20 cellular contexts compared by ENCODE assay signal in the genomic region with DNA sequence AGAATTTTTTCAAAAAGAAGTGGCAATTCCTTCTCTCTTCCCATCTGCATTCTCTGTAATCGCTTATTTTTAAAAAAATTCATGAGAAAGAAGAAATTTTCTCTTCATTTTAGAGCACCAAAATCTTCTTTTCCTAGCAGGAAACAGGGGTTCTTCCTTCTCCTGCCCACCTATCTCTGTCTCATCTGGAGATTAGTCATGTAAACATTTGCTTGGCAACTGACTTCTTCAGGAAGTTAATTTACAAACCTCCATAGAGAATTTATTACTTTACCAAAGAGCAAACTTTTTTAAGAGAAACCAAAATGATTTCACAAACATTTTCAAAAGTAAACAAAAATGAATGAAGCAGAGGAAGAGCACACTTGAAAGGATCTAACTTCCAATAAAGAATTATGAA. TPM values are rescaled to one million over a fixed set of nuclear protein-coding genes. Genes with fewer than 3 reads are reported as not detected.
"Had no signal": no experiment of that assay in that cellular context is flagged by ENCODE, and none has a peak within 500 bp of the region (broad histone marks: within the 10 kb centered on the region; RNA-seq: fewer than 3 reads in every experiment).

No MANE protein-coding gene starts in this region.

- H3K36me3 ChIP-seq: left lung, tibial artery, vagina had no signal

- H3K27ac Mint-ChIP-seq: activated naive CD8-positive, alpha-beta T cell treated with anti-CD3 and anti-CD28 coated beads, Interleukin-2, amount 10 ng/mL, durations not matched to agents 7 days and 5 days; activated T-helper 1 cell treated with anti-CD3 and anti-CD28 coated beads, Interleukin-12 subunit alpha, Interleukin-12 subunit beta, Interleukin-2, Interleukin-4 antibody, amounts not matched to agents 30 ng/mL and 10 ng/mL and 1 ng/mL, durations not matched to agents 14 hours and 24 hours and 36 hours; dendritic cell treated with granulocyte-macrophage colony-stimulating factor and Interleukin-4, amounts not matched to agents 40 ng/mL and 50 ng/mL, for 4 days; naive thymus-derived CD8-positive, alpha-beta T cell had no signal

- H3K27me3 ChIP-seq: left lung, tibial artery, vagina had no signal

- H3K4me1 ChIP-seq: left lung, tibial artery, vagina had no signal

- H3K36me3 Mint-ChIP-seq: activated naive CD8-positive, alpha-beta T cell treated with anti-CD3 and anti-CD28 coated beads, Interleukin-2, amount 10 ng/mL, durations not matched to agents 7 days and 5 days; naive thymus-derived CD8-positive, alpha-beta T cell had no signal

- H3K4me3 Mint-ChIP-seq: activated naive CD8-positive, alpha-beta T cell treated with anti-CD3 and anti-CD28 coated beads, Interleukin-2, amount 10 ng/mL, durations not matched to agents 7 days and 5 days; activated T-helper 1 cell treated with anti-CD3 and anti-CD28 coated beads, Interleukin-12 subunit alpha, Interleukin-12 subunit beta, Interleukin-2, Interleukin-4 antibody, amounts not matched to agents 30 ng/mL and 10 ng/mL and 1 ng/mL, durations not matched to agents 14 hours and 24 hours and 36 hours; dendritic cell treated with granulocyte-macrophage colony-stimulating factor and Interleukin-4, amounts not matched to agents 40 ng/mL and 50 ng/mL, for 4 days; naive thymus-derived CD8-positive, alpha-beta T cell had no signal

- H3K4me1 Mint-ChIP-seq: activated naive CD8-positive, alpha-beta T cell treated with anti-CD3 and anti-CD28 coated beads, Interleukin-2, amount 10 ng/mL, durations not matched to agents 7 days and 5 days; naive thymus-derived CD8-positive, alpha-beta T cell had no signal

- ATAC-seq: activated CD4-positive, CD25-positive, alpha-beta regulatory T cell treated with anti-CD3 and anti-CD28 coated beads, Interleukin-2, amount 50 U/mL, for 24 hours; left lung; mucosa of descending colon; naive thymus-derived CD8-positive, alpha-beta T cell; right cardiac atrium had no signal

- H3K27ac ChIP-seq: left lung, skin epidermis, tibial artery, vagina had no signal

- H3K9me3 ChIP-seq: left lung, mucosa of descending colon, tibial artery, vagina had no signal

- H3K4me3 ChIP-seq: left lung, mucosa of descending colon, skin epidermis, tibial artery, vagina had no signal

- DNase-seq: activated naive CD8-positive, alpha-beta T cell treated with anti-CD3 and anti-CD28 coated beads, Interleukin-2, amount 10 ng/mL, durations not matched to agents 7 days and 5 days; aorta; cerebellar nuclear complex; effector memory CD4-positive, alpha-beta T cell; left lung; mammary epithelial cell; mucosa of descending colon; naive thymus-derived CD8-positive, alpha-beta T cell; posterior cingulate gyrus; right cardiac atrium; stimulated activated CD4-positive, alpha-beta T cell treated with anti-CD3 and anti-CD28 coated beads, Interleukin-4, amount 100 ng/mL, for 24 hours; stimulated activated naive CD4-positive, alpha-beta T cell; tibial artery had no signal

- H3K9me3 Mint-ChIP-seq: activated naive CD8-positive, alpha-beta T cell treated with anti-CD3 and anti-CD28 coated beads, Interleukin-2, amount 10 ng/mL, durations not matched to agents 7 days and 5 days; activated T-helper 1 cell treated with anti-CD3 and anti-CD28 coated beads, Interleukin-12 subunit alpha, Interleukin-12 subunit beta, Interleukin-2, Interleukin-4 antibody, amounts not matched to agents 30 ng/mL and 10 ng/mL and 1 ng/mL, durations not matched to agents 14 hours and 24 hours and 36 hours; dendritic cell treated with granulocyte-macrophage colony-stimulating factor and Interleukin-4, amounts not matched to agents 40 ng/mL and 50 ng/mL, for 4 days; naive thymus-derived CD8-positive, alpha-beta T cell had no signal

- H3K27me3 Mint-ChIP-seq: dendritic cell treated with granulocyte-macrophage colony-stimulating factor and Interleukin-4, amounts not matched to agents 40 ng/mL and 50 ng/mL, for 4 days had no signal

RNA-seq across cellular contexts. Expression of a gene that starts 13.6 kb away (rescaled TPM):
- total RNA-seq: activated CD8-positive, alpha-beta memory T cell treated with anti-CD3 and anti-CD28 coated beads for 36 hours; activated naive CD8-positive, alpha-beta T cell treated with anti-CD3 and anti-CD28 coated beads, Interleukin-2, amount 10 ng/mL, durations not matched to agents 7 days and 5 days; activated T-helper 1 cell treated with anti-CD3 and anti-CD28 coated beads, Interleukin-12 subunit alpha, Interleukin-12 subunit beta, Interleukin-2, Interleukin-4 antibody, amounts not matched to agents 30 ng/mL and 10 ng/mL and 1 ng/mL, durations not matched to agents 14 hours and 24 hours and 36 hours; aorta; mucosa of descending colon; naive thymus-derived CD8-positive, alpha-beta T cell; vagina had no signal
- polyA plus RNA-seq: aorta; keratinocyte; mammary epithelial cell; naive thymus-derived CD8-positive, alpha-beta T cell had no signal
